20 cellular contexts compared by ENCODE assay signal in the genomic region with DNA sequence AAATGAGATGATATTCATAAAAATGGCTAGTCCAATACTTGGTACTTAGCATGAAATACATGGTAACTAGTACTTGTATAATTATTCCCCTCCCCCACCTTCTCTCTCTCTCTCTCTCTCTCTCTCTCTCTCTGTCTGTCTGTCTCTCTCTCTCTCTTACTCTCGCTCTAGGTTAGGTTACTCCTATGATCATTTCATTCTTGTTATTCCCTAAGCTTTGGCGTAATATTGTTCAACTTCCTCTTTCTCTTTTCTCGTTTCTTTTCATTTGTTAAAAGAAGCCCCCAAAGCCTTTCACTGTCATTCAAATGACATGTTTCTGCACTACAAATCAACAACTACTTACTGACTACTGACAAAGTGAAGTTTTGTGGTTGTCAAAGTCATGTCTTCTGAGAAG.
DNase-seq lines count a peak whose midpoint lies in the region; ATAC-seq and TF ChIP-seq lines count a peak whose summit lies in the region.
"Had no signal": no experiment of that assay in that cellular context is flagged by ENCODE, and none has a peak within 500 bp of the region (broad histone marks: within the 10 kb centered on the region; RNA-seq: fewer than 3 reads in every experiment).

No MANE protein-coding gene starts in this region.

- H3K9me3 ChIP-seq in OCI-LY1 (ENCODE audit: low read length): no peaks in the 10 kb centered on the region
- H3K9me3 ChIP-seq in iPS-20b (ENCODE audit: insufficient read depth, low read depth, low read length): no peaks in the 10 kb centered on the region

- no peaks in the 10 kb centered on the region for H3K36me3 ChIP-seq in OCI-LY1 (ENCODE audit: insufficient read depth, low read length)
- H3K36me3 ChIP-seq in iPS-20b (ENCODE audit: insufficient read depth, low read depth, low read length): no peaks in the 10 kb centered on the region

- no peaks in the 10 kb centered on the region for H4K20me1 ChIP-seq in OCI-LY1 (ENCODE audit: insufficient read depth, low read length)

- peak overlapping the region; percentile 75 for H3K27ac ChIP-seq in OCI-LY1 (ENCODE audit: low read depth, low read length, poor library complexity, severe bottlenecking)
- H3K27ac ChIP-seq in iPS-20b (ENCODE audit: low read length): no peak overlapping the region

- H3F3A ChIP-seq in OCI-LY1 (ENCODE audit: insufficient read depth, low read length): no peaks in the 10 kb centered on the region

- peak overlapping the region; percentile 36; the same call in 1 of the 2 replicates for H3K4me2 ChIP-seq in OCI-LY1 (ENCODE audit: low read length)

- no peak overlapping the region for H3K9ac ChIP-seq in OCI-LY1 (ENCODE audit: low read length)
- no peak overlapping the region for H3K9ac ChIP-seq in iPS-20b (ENCODE audit: low read depth, low read length)

- H3K79me2 ChIP-seq in OCI-LY1 (ENCODE audit: insufficient read depth, low read length): no peaks in the 10 kb centered on the region

- no peaks in the 10 kb centered on the region for H3K27me3 ChIP-seq in OCI-LY1 (ENCODE audit: insufficient read depth, low read length)
- H3K27me3 ChIP-seq in iPS-20b (ENCODE audit: insufficient read depth, low read length): no peaks in the 10 kb centered on the region

- DNase-seq in GM10266 (ENCODE audit: extremely low spot score) (peak; percentile 12), anterior cingulate cortex (lab: John Stamatoyannopoulos, UW) (no peak), posterior vena cava (ENCODE audit: low spot score) (no peak)
- DNase-seq: ACHN; C1 segment of cervical spinal cord; CD8-positive, alpha-beta T cell; DMS153; HFFc6; KBM-7; MM.1S; NCI-H1105; NCI-H2029 treated with DMSO at 0.1 percent for 48 hours; NCI-H226; NCI-H510A treated with DMSO at 0.1 percent for 48 hours; NCI-H748 treated with DMSO at 0.1 percent for 48 hours; OCI-M1 had no signal

- peak; percentile 40 for ATAC-seq in GM19351 (IDR thresholded peaks at IDR 0.05; ENCODE audit: unreplicated experiment)
- no peak for ATAC-seq in GM21447 (IDR thresholded peaks at IDR 0.05; ENCODE audit: unreplicated experiment)
- ATAC-seq: CD8-positive, alpha-beta T cell had no signal

- H3K4me3 ChIP-seq in OCI-LY1 (ENCODE audit: low read depth, low read length, poor library complexity, severe bottlenecking): no peak overlapping the region
- peak overlapping the region; percentile 25; the same call in 1 of the 2 replicates for H3K4me3 ChIP-seq in iPS-20b (ENCODE audit: low read length)

- intact Hi-C loops in posterior vena cava (cut with DNase I): no loop called here

- peaks cover 36% of the 10 kb centered on the region for H3K4me1 ChIP-seq in OCI-LY1 (ENCODE audit: insufficient read depth, low read length, severe bottlenecking)
- peaks cover 10% of the 10 kb centered on the region for H3K4me1 ChIP-seq in iPS-20b (ENCODE audit: insufficient read depth, low read length)

- H2AFZ ChIP-seq in OCI-LY1 (ENCODE audit: low read length): 0 out of 2 replicates have a peak overlapping the region, but pooled peaks have one; percentile 5

- TF ChIP-seq CTCF in GM10266 (IDR thresholded peaks at IDR 0.05; ENCODE audit: control insufficient read depth, insufficient read depth, low read depth, missing control alignments): no peak
- TF ChIP-seq CTCF in OCI-LY1 (IDR thresholded peaks at IDR 0.05; ENCODE audit: low read length): no peak

- no peaks in the 10 kb centered on the region for H3K9me2 ChIP-seq in OCI-LY1 (ENCODE audit: low read depth, low read length)
